In genomic region chr14:75068294-75069020, GRCh38 we compare ENCODE assay signal across 8 cellular contexts. TPM values are rescaled to one million over a fixed set of nuclear protein-coding genes. Genes with fewer than 3 reads are reported as not detected.
DNase-seq lines count a peak whose midpoint lies in the region; ATAC-seq and TF ChIP-seq lines count a peak whose summit lies in the region.

No MANE protein-coding gene starts in this region.

- H3K27ac ChIP-seq in cardiac muscle cell: peak overlapping the region; percentile 86
- peak overlapping the region; percentile 86 for H3K27ac ChIP-seq in lower lobe of right lung

- H3K9me3 ChIP-seq in cardiac muscle cell (ENCODE audit: low read depth) (no peaks in the 10 kb centered on the region), lower lobe of right lung (no peaks in the 10 kb centered on the region)

- TF ChIP-seq CTCF in cardiac muscle cell (IDR thresholded peaks at IDR 0.05; ENCODE audit: low read depth, low read length): no peak
- no peak for TF ChIP-seq CTCF in MCF 10A (IDR thresholded peaks at IDR 0.05; ENCODE audit: unreplicated experiment)
- TF ChIP-seq CTCF in lower lobe of right lung (IDR thresholded peaks at IDR 0.05): no peak

- no peaks in the 10 kb centered on the region for H3K27me3 Mint-ChIP-seq in MCF 10A (ENCODE audit: insufficient read depth, unreplicated experiment)

- CTCF ChIA-PET in MCF 10A (lab: Yijun Ruan, JAX): interaction anchor here (0.5 to 1.3 kb wide), 5 partner anchors 11 to 586 kb away, joined by 3 to 4 read pairs (median 3); no protein-coding TSS in a partner anchor

- peaks cover 6% of the 10 kb centered on the region for H3K4me1 Mint-ChIP-seq in MCF 10A (ENCODE audit: insufficient read depth, unreplicated experiment)

- peak in 1 of 2 donors; percentile 20 for DNase-seq in cardiac muscle cell (ENCODE audit: low read depth in 1 of 2, low spot score in 1 of 2)
- DNase-seq in Right ventricle myocardium inferior (ENCODE audit: missing footprints): no peak
- DNase-seq in MCF 10A (ENCODE audit: unreplicated experiment): peak; percentile 19
- no peak for DNase-seq in lower lobe of right lung
- no peak for DNase-seq in effector CD8-positive, alpha-beta T cell (lab: John Stamatoyannopoulos, UW)

- intact Hi-C loops in Right ventricle myocardium inferior (cut with DNase I) (loop anchor here (2.0 to 5.0 kb wide), 2 partner anchors 18 to 66 kb away; partner anchors contain the start of genes EIF2B2 and MLH3), MCF 10A (cut with micrococcal nuclease) (no loop called here), lower lobe of right lung (cut with DNase I) (no loop called here)

- no peaks in the 10 kb centered on the region for H3K36me3 Mint-ChIP-seq in MCF 10A (ENCODE audit: insufficient read depth, unreplicated experiment)

- H3K4me1 ChIP-seq in cardiac muscle cell (ENCODE audit: low read depth): peaks cover 11% of the 10 kb centered on the region
- H3K4me1 ChIP-seq in lower lobe of right lung: peaks cover 43% of the 10 kb centered on the region

- H3K4me3 Mint-ChIP-seq in MCF 10A (ENCODE audit: unreplicated experiment): no peak overlapping the region

- no peak overlapping the region for H3K27ac Mint-ChIP-seq in MCF 10A (ENCODE audit: low read depth, unreplicated experiment)

- no peaks in the 10 kb centered on the region for H3K9me3 Mint-ChIP-seq in MCF 10A (ENCODE audit: unreplicated experiment)

- no peaks in the 10 kb centered on the region for H3K36me3 ChIP-seq in cardiac muscle cell
- no peaks in the 10 kb centered on the region for H3K36me3 ChIP-seq in lower lobe of right lung

- TSS peak; percentile 77 for BruUV-seq in MCF 10A (replicated peaks; lab: Mats Ljungman, UMichigan)

- POLR2A ChIA-PET in MCF 10A (lab: Yijun Ruan, JAX): interaction anchor here (0.6 to 2.2 kb wide), 15 partner anchors 10 to 575 kb away, joined by 3 to 18 read pairs (median 3); partner anchors contain the start of genes DLST, EIF2B2, ISCA2 and MLH3

- ATAC-seq in Right ventricle myocardium inferior (no peak), lower lobe of right lung (no peak), GM18519 (IDR thresholded peaks at IDR 0.05; ENCODE audit: low FRiP score, unreplicated experiment) (no peak), GM18498 (IDR thresholded peaks at IDR 0.05; ENCODE audit: unreplicated experiment) (no peak), GM21447 (IDR thresholded peaks at IDR 0.05; ENCODE audit: unreplicated experiment) (no peak)

- H3K4me3 ChIP-seq in cardiac muscle cell (peak overlapping the region; percentile 58), lower lobe of right lung (peak overlapping the region; percentile 59)

- H3K27me3 ChIP-seq in cardiac muscle cell (no peaks in the 10 kb centered on the region), lower lobe of right lung (ENCODE audit: low read depth) (no peaks in the 10 kb centered on the region)

RNA-seq across cellular contexts. Expression of gene ZC2HC1C, which starts 1.0 kb away (rescaled TPM):
- total RNA-seq in cardiac muscle cell (2.5 and 8.2 TPM in 2 replicates), Right ventricle myocardium inferior (11.4 TPM), MCF 10A (2022) (1.3 and 2.2 TPM in 2 replicates), lower lobe of right lung (4.7 TPM)
- polyA plus RNA-seq in cardiac muscle cell: 7.7 and 9.8 TPM in 2 replicates

RNA-seq across cellular contexts. Expression of gene ACYP1, which starts 4.6 kb away (rescaled TPM):
- total RNA-seq in cardiac muscle cell (28.7 and 41.3 TPM in 2 replicates), Right ventricle myocardium inferior (11.7 TPM), MCF 10A (2022) (11.7 and 19.9 TPM in 2 replicates), lower lobe of right lung (19.7 TPM)
- polyA plus RNA-seq in cardiac muscle cell: 61.5 and 86.7 TPM in 2 replicates

RNA-seq across cellular contexts. Expression of gene MLH3, which starts 17.2 kb away (rescaled TPM):
- total RNA-seq in cardiac muscle cell: 13.6 and 21.7 TPM in 2 replicates
- polyA plus RNA-seq in cardiac muscle cell: 24.4 and 30.8 TPM in 2 replicates
- 20.2 TPM for total RNA-seq in Right ventricle myocardium inferior
- total RNA-seq in MCF 10A (2022): 28.2 and 29.9 TPM in 2 replicates
- total RNA-seq in lower lobe of right lung: 27.2 TPM

RNA-seq across cellular contexts. Expression of gene NEK9, which starts 58.4 kb away (rescaled TPM):
- total RNA-seq in cardiac muscle cell (74.7 and 124 TPM in 2 replicates), Right ventricle myocardium inferior (102 TPM), MCF 10A (2022) (112 and 113 TPM in 2 replicates), lower lobe of right lung (97.7 TPM)
- polyA plus RNA-seq in cardiac muscle cell: 62.5 and 81.5 TPM in 2 replicates
